Comparison of ENCODE assay signal across 22 cellular contexts in the genomic region with DNA sequence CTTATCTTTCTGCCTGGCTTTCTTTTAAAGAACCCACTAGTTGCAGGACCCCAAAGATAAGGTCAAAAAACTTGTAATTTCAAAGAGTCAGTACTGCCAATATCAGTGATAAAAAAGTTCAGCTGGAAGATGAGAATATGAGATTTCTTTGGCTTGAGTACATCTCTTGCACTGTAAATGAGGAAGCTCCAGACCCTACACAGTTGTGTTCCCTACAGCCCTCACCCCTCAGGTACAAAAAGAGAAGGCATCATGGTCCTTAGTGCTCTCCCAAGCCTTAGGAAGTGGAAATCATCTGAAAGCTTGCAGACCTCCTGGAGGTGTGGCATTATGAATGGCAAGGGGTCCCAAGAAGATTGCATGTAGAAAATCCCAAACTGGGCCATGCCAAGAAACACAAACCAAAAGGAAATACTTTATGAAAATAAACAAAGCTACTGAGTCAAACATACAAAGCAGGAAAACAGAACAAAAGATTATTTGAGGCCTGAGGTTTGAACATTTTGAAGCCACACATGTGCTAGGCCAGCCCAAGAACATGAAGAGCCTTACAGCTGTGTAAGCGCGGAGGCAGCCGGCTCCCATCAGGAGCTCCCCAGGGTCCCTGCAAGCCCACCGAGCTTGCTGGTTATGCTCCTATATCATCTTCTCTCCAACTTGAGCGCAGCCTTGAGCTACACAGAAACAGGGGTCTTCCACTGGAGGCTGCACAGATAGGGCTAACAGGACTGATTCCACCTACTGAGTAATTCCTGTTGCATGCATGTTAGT.
DNase-seq lines count a peak whose midpoint lies in the region; ATAC-seq and TF ChIP-seq lines count a peak whose summit lies in the region.
"Had no signal": no experiment of that assay in that cellular context is flagged by ENCODE, and none has a peak within 500 bp of the region (broad histone marks: within the 10 kb centered on the region; RNA-seq: fewer than 3 reads in every experiment).

No MANE protein-coding gene starts in this region.

- no CpG with 5 or more reads among the region's 5 CpGs for WGBS in neuronal stem cell (ENCODE audit: extremely low coverage in 2 of 2, insufficient read length in 2 of 2, insufficient replicate concordance in 1 of 2), 2 donors

- H3K9ac ChIP-seq in neuronal stem cell (ENCODE audit: low read depth, low read length, poor library complexity): no peak overlapping the region

- no peak overlapping the region for H2BK120ac ChIP-seq in neuronal stem cell (ENCODE audit: low read depth, low read length)

- no peaks in the 10 kb centered on the region for H3K79me1 ChIP-seq in neuronal stem cell (ENCODE audit: low read depth, low read length)

- H3K4me3 ChIP-seq in ACC112 (ENCODE audit: low read depth, low read length): 0 out of 2 replicates have a peak overlapping the region, but pooled peaks have one; percentile 7
- no peak overlapping the region for H3K4me3 ChIP-seq in neuronal stem cell (ENCODE audit: low read length in 2 of 2)
- no peak overlapping the region for H3K4me3 ChIP-seq in ascending aorta
- H3K4me3 ChIP-seq: heart left ventricle, K562, left ventricle myocardium inferior, mucosa of descending colon, stomach, tibial nerve had no signal

- H3K27ac ChIP-seq in ACC112 (ENCODE audit: low read depth, low read length) (peak overlapping the region; percentile 83), neuronal stem cell (replicated peaks; ENCODE audit: low read length) (no peak overlapping the region), ascending aorta (no peak overlapping the region)
- H3K27ac ChIP-seq: heart left ventricle, left ventricle myocardium inferior, stomach, tibial nerve had no signal

- no peaks in the 10 kb centered on the region for H3K36me3 ChIP-seq in ACC112 (ENCODE audit: insufficient read depth, low read length)
- no peaks in the 10 kb centered on the region for H3K36me3 ChIP-seq in neuronal stem cell (replicated peaks in 1 of 2; ENCODE audit: control insufficient read depth in 2 of 2, insufficient read depth in 2 of 2, low read length in 2 of 2)
- no peaks in the 10 kb centered on the region for H3K36me3 ChIP-seq in ascending aorta
- H3K36me3 ChIP-seq: heart left ventricle, left ventricle myocardium inferior, stomach, tibial nerve had no signal

- TF ChIP-seq CTCF in HFFc6 (IDR thresholded peaks at IDR 0.05): no peak
- no peak for TF ChIP-seq CTCF in ascending aorta (IDR thresholded peaks at IDR 0.05)

- no peaks in the 10 kb centered on the region for H3K36me3 Mint-ChIP-seq in HFFc6 (ENCODE audit: low read depth)

- no peak overlapping the region for H2BK12ac ChIP-seq in neuronal stem cell (ENCODE audit: low read length)

- H3K4me3 Mint-ChIP-seq in HFFc6: peak overlapping the region; percentile 43
- H3K4me3 Mint-ChIP-seq: activated CD4-positive, alpha-beta memory T cell treated with anti-CD3 and anti-CD28 coated beads, Interleukin-2, amount 10 ng/mL, durations not matched to agents 7 days and 5 days; activated naive CD8-positive, alpha-beta T cell treated with anti-CD3 and anti-CD28 coated beads, Interleukin-2, amount 50 U/mL, for 24 hours had no signal

- no peaks in the 10 kb centered on the region for H3K27me3 Mint-ChIP-seq in HFFc6 (ENCODE audit: insufficient read depth)
- H3K27me3 Mint-ChIP-seq: activated CD4-positive, alpha-beta memory T cell treated with anti-CD3 and anti-CD28 coated beads, Interleukin-2, amount 10 ng/mL, durations not matched to agents 7 days and 5 days; activated naive CD8-positive, alpha-beta T cell treated with anti-CD3 and anti-CD28 coated beads, Interleukin-2, amount 50 U/mL, for 24 hours had no signal

- TF ChIP-seq POLR2A in GM18505 (IDR thresholded peaks at IDR 0.05; ENCODE audit: borderline replicate concordance, extremely low read depth, insufficient read depth, insufficient read length): no peak

- no peak overlapping the region for H3K4ac ChIP-seq in neuronal stem cell (ENCODE audit: low read length)

- H3K23ac ChIP-seq in neuronal stem cell (ENCODE audit: low read depth, low read length, poor library complexity): no peak overlapping the region

- H3K9me3 ChIP-seq in neuronal stem cell (replicated peaks in 1 of 2; ENCODE audit: control insufficient read depth in 2 of 2, insufficient read depth in 1 of 2, low read depth in 1 of 2, low read length in 2 of 2): no peaks in the 10 kb centered on the region
- no peaks in the 10 kb centered on the region for H3K9me3 ChIP-seq in ascending aorta
- H3K9me3 ChIP-seq: heart left ventricle, left ventricle myocardium inferior, mucosa of descending colon, stomach, tibial nerve had no signal

- H3K4me1 ChIP-seq in ACC112 (ENCODE audit: control insufficient read depth, insufficient read depth, low read length, unreplicated experiment) (peaks cover 71% of the 10 kb centered on the region), neuronal stem cell (ENCODE audit: control insufficient read depth in 2 of 2, insufficient read depth in 1 of 2, low read depth in 1 of 2, low read length in 2 of 2) (peaks cover 0 to 2% of the 10 kb centered on the region in 2 donors), ascending aorta (peaks cover 0 to 3% of the 10 kb centered on the region in 2 donors)
- H3K4me1 ChIP-seq: heart left ventricle, left ventricle myocardium inferior had no signal

- no peak overlapping the region for H2BK15ac ChIP-seq in neuronal stem cell (ENCODE audit: low read length)

- H2AK5ac ChIP-seq in neuronal stem cell (ENCODE audit: low read depth, low read length): no peak overlapping the region

- H3K4me1 Mint-ChIP-seq in HFFc6 (ENCODE audit: low read depth): peaks cover 60% of the 10 kb centered on the region
- H3K4me1 Mint-ChIP-seq: activated CD4-positive, alpha-beta memory T cell treated with anti-CD3 and anti-CD28 coated beads, Interleukin-2, amount 10 ng/mL, durations not matched to agents 7 days and 5 days; activated naive CD8-positive, alpha-beta T cell treated with anti-CD3 and anti-CD28 coated beads, Interleukin-2, amount 50 U/mL, for 24 hours had no signal

- H2AFZ ChIP-seq in ACC112 (ENCODE audit: low read length, unreplicated experiment) (no peak overlapping the region), neuronal stem cell (ENCODE audit: low read length) (no peak overlapping the region)

- no peak overlapping the region for H3K4me2 ChIP-seq in neuronal stem cell (ENCODE audit: insufficient read depth, low read length, poor library complexity, severe bottlenecking)

- no peak overlapping the region for H2BK5ac ChIP-seq in neuronal stem cell (ENCODE audit: low read length)

- peak overlapping the region; percentile 79 for H3K27ac Mint-ChIP-seq in HFFc6
- H3K27ac Mint-ChIP-seq: activated CD4-positive, alpha-beta memory T cell treated with anti-CD3 and anti-CD28 coated beads, Interleukin-2, amount 10 ng/mL, durations not matched to agents 7 days and 5 days; activated naive CD8-positive, alpha-beta T cell treated with anti-CD3 and anti-CD28 coated beads, Interleukin-2, amount 50 U/mL, for 24 hours had no signal

- no peak overlapping the region for H4K8ac ChIP-seq in neuronal stem cell (ENCODE audit: low read depth, low read length)

- H3K27me3 ChIP-seq in ACC112 (ENCODE audit: insufficient read depth, low read length): no peaks in the 10 kb centered on the region
- no peaks in the 10 kb centered on the region for H3K27me3 ChIP-seq in neuronal stem cell (ENCODE audit: control insufficient read depth in 3 of 3, insufficient read depth in 3 of 3, low read depth in 1 of 3, low read length in 3 of 3)
- H3K27me3 ChIP-seq in ascending aorta: no peaks in the 10 kb centered on the region
- H3K27me3 ChIP-seq: heart left ventricle, stomach, tibial nerve had no signal

- intact Hi-C loops in posterior vena cava (cut with DNase I): no loop called here
- intact Hi-C loops in ascending aorta (cut with DNase I): no loop called here

- no peaks in the 10 kb centered on the region for H3K9me3 Mint-ChIP-seq in HFFc6
- H3K9me3 Mint-ChIP-seq: activated CD4-positive, alpha-beta memory T cell treated with anti-CD3 and anti-CD28 coated beads, Interleukin-2, amount 10 ng/mL, durations not matched to agents 7 days and 5 days; activated naive CD8-positive, alpha-beta T cell treated with anti-CD3 and anti-CD28 coated beads, Interleukin-2, amount 50 U/mL, for 24 hours had no signal

- no peak for ATAC-seq in GM18505 (IDR thresholded peaks at IDR 0.05; ENCODE audit: unreplicated experiment)
- ATAC-seq: activated CD4-positive, CD25-positive, alpha-beta regulatory T cell treated with anti-CD3 and anti-CD28 coated beads, Interleukin-2, amount 50 U/mL, for 24 hours; activated naive CD8-positive, alpha-beta T cell treated with anti-CD3 and anti-CD28 coated beads, Interleukin-2, amount 50 U/mL, for 24 hours; heart left ventricle; K562; mucosa of descending colon had no signal

- peak overlapping the region; percentile 41 for H3K18ac ChIP-seq in neuronal stem cell (ENCODE audit: low read length)

- H3K79me2 ChIP-seq in ACC112 (ENCODE audit: control insufficient read depth, insufficient read depth, low read length, unreplicated experiment): no peaks in the 10 kb centered on the region

- DNase-seq in HFFc6 (no peak), brain pericyte (ENCODE audit: low read depth, low spot score) (peak; percentile 59), neuronal stem cell (ENCODE audit: low spot score) (no peak), posterior vena cava (ENCODE audit: low spot score) (no peak), ascending aorta (ENCODE audit: low spot score in 2 of 2) (no peak), hippocampal formation (lab: John Stamatoyannopoulos, UW) (no peak)
- DNase-seq: ACHN; activated CD4-positive, alpha-beta memory T cell treated with anti-CD3 and anti-CD28 coated beads, Interleukin-2, amount 10 ng/mL, durations not matched to agents 7 days and 5 days; activated gamma-delta T cell; activated naive CD8-positive, alpha-beta T cell treated with anti-CD3 and anti-CD28 coated beads, Interleukin-2, amount 50 U/mL, for 24 hours; C1 segment of cervical spinal cord; heart left ventricle; left ventricle myocardium inferior; mucosa of descending colon; NCI-H526; stimulated activated CD4-positive, alpha-beta T cell treated with anti-CD3 and anti-CD28 coated beads, Interleukin-12 subunit alpha, Interleukin-12 subunit beta, amount 100 ng/mL, for 4 hours; stomach had no signal

- no peak overlapping the region for H4K91ac ChIP-seq in neuronal stem cell (ENCODE audit: low read depth, low read length, poor library complexity)

- no peak overlapping the region for H3K14ac ChIP-seq in neuronal stem cell (ENCODE audit: low read length)
